1 cellular context compared by ENCODE assay signal in the genomic region with DNA sequence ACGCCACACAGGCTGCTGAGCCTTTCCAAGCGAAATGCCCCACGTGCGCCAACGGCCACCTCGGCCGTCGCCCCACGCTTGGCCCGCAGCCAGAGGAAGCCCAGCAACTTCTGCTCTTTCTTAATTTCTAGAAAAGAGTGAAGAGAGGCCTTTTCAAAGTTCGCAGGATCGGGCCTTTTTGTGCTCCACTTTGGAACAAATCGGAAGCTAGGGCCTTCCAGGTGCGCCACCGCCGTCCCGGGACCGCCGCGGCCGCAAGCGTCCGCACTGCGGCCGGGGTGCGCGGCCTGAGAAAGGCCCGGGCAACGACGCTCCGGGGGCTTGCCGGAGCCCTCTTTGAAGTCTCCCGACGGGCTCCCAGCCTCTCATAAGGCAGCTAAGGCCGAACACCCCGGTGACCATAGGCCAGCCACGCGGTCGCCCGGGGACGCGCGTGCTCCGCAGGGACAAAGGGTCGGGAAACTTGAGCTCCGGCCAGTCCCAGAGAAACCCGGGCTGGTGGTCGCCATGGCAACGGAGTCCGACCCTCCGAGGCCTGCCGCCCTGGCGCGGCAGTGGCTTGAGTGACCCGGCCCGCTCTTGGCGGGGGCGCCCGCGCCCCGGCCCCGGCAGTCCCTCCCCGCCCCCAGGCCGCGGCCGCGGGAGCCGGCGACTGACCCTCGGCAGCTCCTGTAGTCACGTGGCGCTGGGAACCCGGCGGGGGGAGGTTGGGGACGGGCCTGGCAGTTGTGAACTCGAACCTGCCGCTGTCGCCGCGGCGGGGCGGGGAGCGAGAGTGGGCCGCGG.
TF ChIP-seq lines count a peak whose summit lies in the region.

A gene (plus strand): TSS at position 725 of the 786 bp plus-strand sequence. CDS start 890 bp downstream, outside the sequence.

TF ChIP-seq in GM12878, 131 proteins besides CTCF, POLR2A, EP300 and RAD21 (continued from another document):
- TF ChIP-seq, protein P1, sequence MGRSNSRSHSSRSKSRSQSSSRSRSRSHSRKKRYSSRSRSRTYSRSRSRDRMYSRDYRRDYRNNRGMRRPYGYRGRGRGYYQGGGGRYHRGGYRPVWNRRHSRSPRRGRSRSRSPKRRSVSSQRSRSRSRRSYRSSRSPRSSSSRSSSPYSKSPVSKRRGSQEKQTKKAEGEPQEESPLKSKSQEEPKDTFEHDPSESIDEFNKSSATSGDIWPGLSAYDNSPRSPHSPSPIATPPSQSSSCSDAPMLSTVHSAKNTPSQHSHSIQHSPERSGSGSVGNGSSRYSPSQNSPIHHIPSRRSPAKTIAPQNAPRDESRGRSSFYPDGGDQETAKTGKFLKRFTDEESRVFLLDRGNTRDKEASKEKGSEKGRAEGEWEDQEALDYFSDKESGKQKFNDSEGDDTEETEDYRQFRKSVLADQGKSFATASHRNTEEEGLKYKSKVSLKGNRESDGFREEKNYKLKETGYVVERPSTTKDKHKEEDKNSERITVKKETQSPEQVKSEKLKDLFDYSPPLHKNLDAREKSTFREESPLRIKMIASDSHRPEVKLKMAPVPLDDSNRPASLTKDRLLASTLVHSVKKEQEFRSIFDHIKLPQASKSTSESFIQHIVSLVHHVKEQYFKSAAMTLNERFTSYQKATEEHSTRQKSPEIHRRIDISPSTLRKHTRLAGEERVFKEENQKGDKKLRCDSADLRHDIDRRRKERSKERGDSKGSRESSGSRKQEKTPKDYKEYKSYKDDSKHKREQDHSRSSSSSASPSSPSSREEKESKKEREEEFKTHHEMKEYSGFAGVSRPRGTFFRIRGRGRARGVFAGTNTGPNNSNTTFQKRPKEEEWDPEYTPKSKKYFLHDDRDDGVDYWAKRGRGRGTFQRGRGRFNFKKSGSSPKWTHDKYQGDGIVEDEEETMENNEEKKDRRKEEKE (IDR thresholded peaks at IDR 0.05): no peak
- TF ChIP-seq RAD51 (IDR thresholded peaks at IDR 0.05) (peak; percentile 59), JUNB (IDR thresholded peaks at IDR 0.05) (no peak), SIX5 (IDR thresholded peaks at IDR 0.05; ENCODE audit: low read depth, low read length, severe bottlenecking) (peak; percentile 30), SPI1 (IDR thresholded peaks at IDR 0.05; ENCODE audit: borderline replicate concordance, insufficient read depth, low read depth, low read length) (no peak), POU2F2 (IDR thresholded peaks at IDR 0.05; ENCODE audit: borderline replicate concordance, low read depth, low read length) (0 out of 3 replicates have a peak, but pooled peaks have one; percentile 12), MYB (IDR thresholded peaks at IDR 0.05; ENCODE audit: borderline replicate concordance, low read depth, low read length) (peak; percentile 81), MTA2 (IDR thresholded peaks at IDR 0.05; ENCODE audit: low read depth) (no peak; the same call in 1 of the 2 replicates), JUND (IDR thresholded peaks at IDR 0.05; ENCODE audit: low read depth, low read length) (no peak), GATAD2B (conservative IDR thresholded peaks at IDR 0.05; ENCODE audit: low read depth) (peak; percentile 83), MYC (IDR thresholded peaks at IDR 0.05; ENCODE audit: insufficient read depth, insufficient read length, insufficient replicate concordance, low read length, severe bottlenecking) (peak; percentile 65), CEBPB (IDR thresholded peaks at IDR 0.05; ENCODE audit: borderline replicate concordance in 1 of 2, low read depth in 2 of 2, low read length in 2 of 2) (no peak), ZSCAN29 (IDR thresholded peaks at IDR 0.05) (peak; percentile 59; the same call in 1 of the 2 replicates), IKZF1 (conservative IDR thresholded peaks at IDR 0.05) (peak; percentile 84; the same call in 1 of the 2 replicates), YY1 (IDR thresholded peaks at IDR 0.05; ENCODE audit: low read depth, low read length) (0 out of 2 replicates have a peak, but pooled peaks have one; percentile 4), NFIC (IDR thresholded peaks at IDR 0.05; ENCODE audit: low read depth, low read length) (no peak)
- TF ChIP-seq, protein P2, sequence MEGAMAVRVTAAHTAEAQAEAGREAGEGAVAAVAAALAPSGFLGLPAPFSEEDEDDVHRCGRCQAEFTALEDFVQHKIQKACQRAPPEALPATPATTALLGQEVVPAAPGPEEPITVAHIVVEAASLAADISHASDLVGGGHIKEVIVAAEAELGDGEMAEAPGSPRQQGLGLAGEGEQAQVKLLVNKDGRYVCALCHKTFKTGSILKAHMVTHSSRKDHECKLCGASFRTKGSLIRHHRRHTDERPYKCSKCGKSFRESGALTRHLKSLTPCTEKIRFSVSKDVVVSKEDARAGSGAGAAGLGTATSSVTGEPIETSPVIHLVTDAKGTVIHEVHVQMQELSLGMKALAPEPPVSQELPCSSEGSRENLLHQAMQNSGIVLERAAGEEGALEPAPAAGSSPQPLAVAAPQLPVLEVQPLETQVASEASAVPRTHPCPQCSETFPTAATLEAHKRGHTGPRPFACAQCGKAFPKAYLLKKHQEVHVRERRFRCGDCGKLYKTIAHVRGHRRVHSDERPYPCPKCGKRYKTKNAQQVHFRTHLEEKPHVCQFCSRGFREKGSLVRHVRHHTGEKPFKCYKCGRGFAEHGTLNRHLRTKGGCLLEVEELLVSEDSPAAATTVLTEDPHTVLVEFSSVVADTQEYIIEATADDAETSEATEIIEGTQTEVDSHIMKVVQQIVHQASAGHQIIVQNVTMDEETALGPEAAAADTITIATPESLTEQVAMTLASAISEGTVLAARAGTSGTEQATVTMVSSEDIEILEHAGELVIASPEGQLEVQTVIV (IDR thresholded peaks at IDR 0.05; ENCODE audit: borderline replicate concordance, partially characterized antibody): no peak
- TF ChIP-seq, protein P3, sequence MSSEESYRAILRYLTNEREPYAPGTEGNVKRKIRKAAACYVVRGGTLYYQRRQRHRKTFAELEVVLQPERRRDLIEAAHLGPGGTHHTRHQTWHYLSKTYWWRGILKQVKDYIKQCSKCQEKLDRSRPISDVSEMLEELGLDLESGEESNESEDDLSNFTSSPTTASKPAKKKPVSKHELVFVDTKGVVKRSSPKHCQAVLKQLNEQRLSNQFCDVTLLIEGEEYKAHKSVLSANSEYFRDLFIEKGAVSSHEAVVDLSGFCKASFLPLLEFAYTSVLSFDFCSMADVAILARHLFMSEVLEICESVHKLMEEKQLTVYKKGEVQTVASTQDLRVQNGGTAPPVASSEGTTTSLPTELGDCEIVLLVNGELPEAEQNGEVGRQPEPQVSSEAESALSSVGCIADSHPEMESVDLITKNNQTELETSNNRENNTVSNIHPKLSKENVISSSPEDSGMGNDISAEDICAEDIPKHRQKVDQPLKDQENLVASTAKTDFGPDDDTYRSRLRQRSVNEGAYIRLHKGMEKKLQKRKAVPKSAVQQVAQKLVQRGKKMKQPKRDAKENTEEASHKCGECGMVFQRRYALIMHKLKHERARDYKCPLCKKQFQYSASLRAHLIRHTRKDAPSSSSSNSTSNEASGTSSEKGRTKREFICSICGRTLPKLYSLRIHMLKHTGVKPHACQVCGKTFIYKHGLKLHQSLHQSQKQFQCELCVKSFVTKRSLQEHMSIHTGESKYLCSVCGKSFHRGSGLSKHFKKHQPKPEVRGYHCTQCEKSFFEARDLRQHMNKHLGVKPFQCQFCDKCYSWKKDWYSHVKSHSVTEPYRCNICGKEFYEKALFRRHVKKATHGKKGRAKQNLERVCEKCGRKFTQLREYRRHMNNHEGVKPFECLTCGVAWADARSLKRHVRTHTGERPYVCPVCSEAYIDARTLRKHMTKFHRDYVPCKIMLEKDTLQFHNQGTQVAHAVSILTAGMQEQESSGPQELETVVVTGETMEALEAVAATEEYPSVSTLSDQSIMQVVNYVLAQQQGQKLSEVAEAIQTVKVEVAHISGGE (CRISPR knock-in tag; IDR thresholded peaks at IDR 0.05): no peak
- TF ChIP-seq, protein P4, sequence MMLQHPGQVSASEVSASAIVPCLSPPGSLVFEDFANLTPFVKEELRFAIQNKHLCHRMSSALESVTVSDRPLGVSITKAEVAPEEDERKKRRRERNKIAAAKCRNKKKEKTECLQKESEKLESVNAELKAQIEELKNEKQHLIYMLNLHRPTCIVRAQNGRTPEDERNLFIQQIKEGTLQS (IDR thresholded peaks at IDR 0.05; ENCODE audit: borderline replicate concordance, extremely low read depth, low read depth, low read length): peak; percentile 78; the same call in 1 of the 2 replicates
- TF ChIP-seq, protein P5, sequence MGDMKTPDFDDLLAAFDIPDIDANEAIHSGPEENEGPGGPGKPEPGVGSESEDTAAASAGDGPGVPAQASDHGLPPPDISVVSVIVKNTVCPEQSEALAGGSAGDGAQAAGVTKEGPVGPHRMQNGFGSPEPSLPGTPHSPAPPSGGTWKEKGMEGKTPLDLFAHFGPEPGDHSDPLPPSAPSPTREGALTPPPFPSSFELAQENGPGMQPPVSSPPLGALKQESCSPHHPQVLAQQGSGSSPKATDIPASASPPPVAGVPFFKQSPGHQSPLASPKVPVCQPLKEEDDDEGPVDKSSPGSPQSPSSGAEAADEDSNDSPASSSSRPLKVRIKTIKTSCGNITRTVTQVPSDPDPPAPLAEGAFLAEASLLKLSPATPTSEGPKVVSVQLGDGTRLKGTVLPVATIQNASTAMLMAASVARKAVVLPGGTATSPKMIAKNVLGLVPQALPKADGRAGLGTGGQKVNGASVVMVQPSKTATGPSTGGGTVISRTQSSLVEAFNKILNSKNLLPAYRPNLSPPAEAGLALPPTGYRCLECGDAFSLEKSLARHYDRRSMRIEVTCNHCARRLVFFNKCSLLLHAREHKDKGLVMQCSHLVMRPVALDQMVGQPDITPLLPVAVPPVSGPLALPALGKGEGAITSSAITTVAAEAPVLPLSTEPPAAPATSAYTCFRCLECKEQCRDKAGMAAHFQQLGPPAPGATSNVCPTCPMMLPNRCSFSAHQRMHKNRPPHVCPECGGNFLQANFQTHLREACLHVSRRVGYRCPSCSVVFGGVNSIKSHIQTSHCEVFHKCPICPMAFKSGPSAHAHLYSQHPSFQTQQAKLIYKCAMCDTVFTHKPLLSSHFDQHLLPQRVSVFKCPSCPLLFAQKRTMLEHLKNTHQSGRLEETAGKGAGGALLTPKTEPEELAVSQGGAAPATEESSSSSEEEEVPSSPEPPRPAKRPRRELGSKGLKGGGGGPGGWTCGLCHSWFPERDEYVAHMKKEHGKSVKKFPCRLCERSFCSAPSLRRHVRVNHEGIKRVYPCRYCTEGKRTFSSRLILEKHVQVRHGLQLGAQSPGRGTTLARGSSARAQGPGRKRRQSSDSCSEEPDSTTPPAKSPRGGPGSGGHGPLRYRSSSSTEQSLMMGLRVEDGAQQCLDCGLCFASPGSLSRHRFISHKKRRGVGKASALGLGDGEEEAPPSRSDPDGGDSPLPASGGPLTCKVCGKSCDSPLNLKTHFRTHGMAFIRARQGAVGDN (IDR thresholded peaks at IDR 0.05): peak; percentile 91
